ENCODE assay signal across 2 cellular contexts in genomic region chr2:69296421-69296820, GRCh38.
TF ChIP-seq lines count a peak whose summit lies in the region.

No MANE protein-coding gene starts in this region.

TF ChIP-seq in HepG2, 621 proteins besides CTCF, POLR2A, EP300 and RAD21:
- TF ChIP-seq, protein P1, sequence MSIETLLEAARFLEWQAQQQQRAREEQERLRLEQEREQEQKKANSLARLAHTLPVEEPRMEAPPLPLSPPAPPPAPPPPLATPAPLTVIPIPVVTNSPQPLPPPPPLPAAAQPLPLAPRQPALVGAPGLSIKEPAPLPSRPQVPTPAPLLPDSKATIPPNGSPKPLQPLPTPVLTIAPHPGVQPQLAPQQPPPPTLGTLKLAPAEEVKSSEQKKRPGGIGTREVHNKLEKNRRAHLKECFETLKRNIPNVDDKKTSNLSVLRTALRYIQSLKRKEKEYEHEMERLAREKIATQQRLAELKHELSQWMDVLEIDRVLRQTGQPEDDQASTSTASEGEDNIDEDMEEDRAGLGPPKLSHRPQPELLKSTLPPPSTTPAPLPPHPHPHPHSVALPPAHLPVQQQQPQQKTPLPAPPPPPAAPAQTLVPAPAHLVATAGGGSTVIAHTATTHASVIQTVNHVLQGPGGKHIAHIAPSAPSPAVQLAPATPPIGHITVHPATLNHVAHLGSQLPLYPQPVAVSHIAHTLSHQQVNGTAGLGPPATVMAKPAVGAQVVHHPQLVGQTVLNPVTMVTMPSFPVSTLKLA (IDR thresholded peaks at IDR 0.05): peak; percentile 67
- TF ChIP-seq ZNF501 (CRISPR knock-in tag; IDR thresholded peaks at IDR 0.05): no peak

TF ChIP-seq in H1, 55 proteins besides CTCF, POLR2A, EP300 and RAD21:
- no peak for TF ChIP-seq RBBP5 (IDR thresholded peaks at IDR 0.05; ENCODE audit: borderline replicate concordance, low read depth, low read length)
